32 cellular contexts compared by ENCODE assay signal in genomic region chr7:107027208-107027607, GRCh38. TPM values are rescaled to one million over a fixed set of nuclear protein-coding genes. Genes with fewer than 3 reads are reported as not detected.
DNase-seq lines count a peak whose midpoint lies in the region; ATAC-seq and TF ChIP-seq lines count a peak whose summit lies in the region.
"Had no signal": no experiment of that assay in that cellular context is flagged by ENCODE, and none has a peak within 500 bp of the region (broad histone marks: within the 10 kb centered on the region; RNA-seq: fewer than 3 reads in every experiment).

No MANE protein-coding gene starts in this region.

- WGBS in mesenchymal stem cell: 100% methylated on average over 2 of the region's 2 CpGs
- 83 to 92% methylated on average over 2 of the region's 2 CpGs for WGBS in tibial nerve, 2 donors

- H3K4me1 ChIP-seq in Loucy (ENCODE audit: insufficient read depth, low read length, poor library complexity, severe bottlenecking): peaks cover 24% of the 10 kb centered on the region
- H3K4me1 ChIP-seq in mesenchymal stem cell (ENCODE audit: control insufficient read depth, insufficient read depth, low read depth, low read length): no peaks in the 10 kb centered on the region
- peaks cover 0 to 26% (median 3%) of the 10 kb centered on the region in 4 donors for H3K4me1 ChIP-seq in tibial nerve
- H3K4me1 ChIP-seq: gastrocnemius medialis had no signal

- H3K27me3 ChIP-seq in Loucy (ENCODE audit: insufficient read depth, low read length, poor library complexity, severe bottlenecking) (no peaks in the 10 kb centered on the region), mesenchymal stem cell (ENCODE audit: control insufficient read depth in 1 of 2, insufficient read depth in 1 of 2, low read length in 2 of 2) (no peaks in the 10 kb centered on the region), tibial nerve (no peaks in the 10 kb centered on the region), brain microvascular endothelial cell (replicated peaks) (no peaks in the 10 kb centered on the region)
- H3K27me3 ChIP-seq: breast epithelium, gastrocnemius medialis, hepatocyte, ovary had no signal

- H2BK5ac ChIP-seq in mesenchymal stem cell (ENCODE audit: low read depth, low read length, poor library complexity, severe bottlenecking): no peak overlapping the region

- H3K4me2 ChIP-seq in Loucy (ENCODE audit: low read depth, low read length, poor library complexity, severe bottlenecking) (peak overlapping the region; percentile 1), mesenchymal stem cell (ENCODE audit: low read length, poor library complexity, severe bottlenecking) (no peak overlapping the region)
- H3K4me2 ChIP-seq: hepatocyte, SK-N-SH had no signal

- no peaks in the 10 kb centered on the region for H3K9me2 ChIP-seq in Loucy (replicated peaks; ENCODE audit: low read depth, low read length)
- H3K9me2 ChIP-seq: SK-N-SH had no signal

- H2BK120ac ChIP-seq in mesenchymal stem cell (ENCODE audit: low read depth, low read length): no peak overlapping the region

- no peak overlapping the region for H2BK12ac ChIP-seq in mesenchymal stem cell (ENCODE audit: low read length in 2 of 2)

- no peaks in the 10 kb centered on the region for H4K20me1 ChIP-seq in Loucy (ENCODE audit: insufficient read depth, low read length, poor library complexity, severe bottlenecking)

- no peak overlapping the region for H3K4me3 ChIP-seq in Loucy (ENCODE audit: low read length, poor library complexity, severe bottlenecking)
- H3K4me3 ChIP-seq in mesenchymal stem cell (ENCODE audit: insufficient read depth in 1 of 2, low read depth in 1 of 2, low read length in 2 of 2): no peak overlapping the region
- no peak overlapping the region for H3K4me3 ChIP-seq in tibial nerve
- H3K4me3 ChIP-seq in brain microvascular endothelial cell (ENCODE audit: low read depth, low read length): no peak overlapping the region
- H3K4me3 ChIP-seq: breast epithelium, gastrocnemius medialis, hepatocyte, ovary had no signal

- no peaks in the 10 kb centered on the region for H3K79me1 ChIP-seq in mesenchymal stem cell (replicated peaks; ENCODE audit: low read length, poor library complexity, severe bottlenecking)

- TF ChIP-seq CTCF in CD14-positive monocyte (IDR thresholded peaks at IDR 0.05) (no peak), Loucy (conservative IDR thresholded peaks at IDR 0.05; ENCODE audit: low read length) (no peak), tibial nerve (IDR thresholded peaks at IDR 0.05) (no peak), brain microvascular endothelial cell (IDR thresholded peaks at IDR 0.05; ENCODE audit: low read depth, low read length, missing control alignments) (no peak)

- H2AFZ ChIP-seq in Loucy (ENCODE audit: low read length) (peak overlapping the region; percentile 22; the same call in 1 of the 2 replicates), mesenchymal stem cell (ENCODE audit: low read depth, low read length) (no peak overlapping the region)
- H2AFZ ChIP-seq: hepatocyte had no signal

- ATAC-seq in memory B cell (ENCODE audit: low read depth): peak; percentile 31
- ATAC-seq: gastrocnemius medialis; stimulated activated effector memory CD8-positive, alpha-beta T cell treated with anti-CD3 and anti-CD28 coated beads, Interleukin-12 subunit alpha, Interleukin-12 subunit beta, amount 100 ng/mL, for 72 hours had no signal

- 0 out of 2 replicates have a peak, but pooled peaks cover 4% of the 10 kb centered on the region for H3K9me3 ChIP-seq in Loucy (ENCODE audit: insufficient read depth, low read depth, low read length)
- peaks cover 4% of the 10 kb centered on the region for H3K9me3 ChIP-seq in mesenchymal stem cell (ENCODE audit: control insufficient read depth, low read length)
- H3K9me3 ChIP-seq in tibial nerve: peaks cover 0 to 15% (median 6%) of the 10 kb centered on the region in 4 donors
- H3K9me3 ChIP-seq: gastrocnemius medialis had no signal

- no peak for TF ChIP-seq POLR2A in tibial nerve (IDR thresholded peaks at IDR 0.05)

- H3K27ac ChIP-seq in mesenchymal stem cell (ENCODE audit: low read length, poor library complexity, severe bottlenecking) (no peak overlapping the region), tibial nerve (no peak overlapping the region), brain microvascular endothelial cell (no peak overlapping the region)
- H3K27ac ChIP-seq: breast epithelium, C4-2B, gastrocnemius medialis, hepatocyte, ovary had no signal

- in situ Hi-C loops in brain microvascular endothelial cell (cut with HindIII; ENCODE audit: low pct_ligation_motif_present, low sequenced_read_pairs): no loop called here

- H3K36me3 ChIP-seq in Loucy (ENCODE audit: insufficient read depth, low read length) (no peaks in the 10 kb centered on the region), mesenchymal stem cell (ENCODE audit: control insufficient read depth in 1 of 2, insufficient read depth in 2 of 2, low read depth in 1 of 2, low read length in 2 of 2) (no peaks in the 10 kb centered on the region), tibial nerve (no peaks in the 10 kb centered on the region), brain microvascular endothelial cell (replicated peaks) (no peaks in the 10 kb centered on the region)
- H3K36me3 ChIP-seq: breast epithelium, gastrocnemius medialis, ovary had no signal

- DNase-seq in CD14-positive monocyte (ENCODE audit: low spot score) (no peak), SKM-1 (lab: John Stamatoyannopoulos, UW; ENCODE audit: unreplicated experiment) (peak; percentile 40), memory B cell (ENCODE audit: low spot score in 2 of 2) (no peak), mesenchymal stem cell (no peak), tibial nerve (ENCODE audit: low spot score in 2 of 2) (no peak), brain microvascular endothelial cell (no peak)
- no peak for DNase-seq in central memory CD4-positive, alpha-beta T cell
- DNase-seq: activated CD4-positive, alpha-beta T cell treated with anti-CD3 and anti-CD28 coated beads for 4 hours; activated CD8-positive, alpha-beta memory T cell treated with anti-CD3 and anti-CD28 coated beads for 24 hours; activated T-cell treated with anti-CD3 and anti-CD28 coated beads for 4 hours; amygdala; Calu3; DMS79; effector CD4-positive, alpha-beta T cell; gastrocnemius medialis; GOT3; kidney glomerular epithelial cell; NCI-H1436; NCI-H2081 treated with DMSO at 0.1 percent for 48 hours; NCI-H2227 treated with DMSO at 0.1 percent for 48 hours; ovary; SK-N-SH; T-helper 2 cell; trophoblast cell had no signal

- no peak overlapping the region for H3K4ac ChIP-seq in mesenchymal stem cell (ENCODE audit: low read depth in 1 of 2, low read length in 2 of 2)

- no peak overlapping the region for H3K18ac ChIP-seq in mesenchymal stem cell (ENCODE audit: low read depth in 1 of 2, low read length in 2 of 2)

- H3K27ac Mint-ChIP-seq in CD14-positive monocyte (peak overlapping the region; percentile 79 to 94 (median 92)), memory B cell (no peak overlapping the region)
- H3K27ac Mint-ChIP-seq: activated naive CD4-positive, alpha-beta T cell treated with anti-CD3 and anti-CD28 coated beads, Interleukin-2, amount 50 U/mL, for 24 hours; stimulated activated effector memory CD8-positive, alpha-beta T cell treated with anti-CD3 and anti-CD28 coated beads, Interleukin-12 subunit alpha, Interleukin-12 subunit beta, amount 100 ng/mL, for 72 hours had no signal

- intact Hi-C loops in CD14-positive monocyte (cut with micrococcal nuclease): no loop called here

- H2AK5ac ChIP-seq in mesenchymal stem cell (ENCODE audit: low read length, severe bottlenecking): no peak overlapping the region

- no peak for TF ChIP-seq EP300 in tibial nerve (IDR thresholded peaks at IDR 0.05)

- H3K4me3 Mint-ChIP-seq in CD14-positive monocyte (peak overlapping the region; percentile 63 to 74), memory B cell (no peak overlapping the region)
- H3K4me3 Mint-ChIP-seq: activated naive CD4-positive, alpha-beta T cell treated with anti-CD3 and anti-CD28 coated beads, Interleukin-2, amount 50 U/mL, for 24 hours; stimulated activated effector memory CD8-positive, alpha-beta T cell treated with anti-CD3 and anti-CD28 coated beads, Interleukin-12 subunit alpha, Interleukin-12 subunit beta, amount 100 ng/mL, for 72 hours had no signal

- H3K9ac ChIP-seq in Loucy (ENCODE audit: low read depth, low read length, poor library complexity, severe bottlenecking): no peak overlapping the region
- no peak overlapping the region for H3K9ac ChIP-seq in mesenchymal stem cell (ENCODE audit: low read length)
- H3K9ac ChIP-seq: SK-N-SH had no signal

- H3K79me2 ChIP-seq in Loucy (ENCODE audit: insufficient read depth, low read length): no peaks in the 10 kb centered on the region
- H3K79me2 ChIP-seq: hepatocyte had no signal

- H4K8ac ChIP-seq in mesenchymal stem cell (ENCODE audit: low read length): no peak overlapping the region

- H3K36me3 Mint-ChIP-seq in CD14-positive monocyte (no peaks in the 10 kb centered on the region), memory B cell (no peaks in the 10 kb centered on the region)
- H3K36me3 Mint-ChIP-seq: activated naive CD4-positive, alpha-beta T cell treated with anti-CD3 and anti-CD28 coated beads, Interleukin-2, amount 50 U/mL, for 24 hours; IgD-negative memory B cell; stimulated activated effector memory CD8-positive, alpha-beta T cell treated with anti-CD3 and anti-CD28 coated beads, Interleukin-12 subunit alpha, Interleukin-12 subunit beta, amount 100 ng/mL, for 72 hours had no signal

- H3K14ac ChIP-seq in mesenchymal stem cell (ENCODE audit: low read length in 2 of 2): no peak overlapping the region

- no peaks in the 10 kb centered on the region for H3F3A ChIP-seq in Loucy (ENCODE audit: low read depth)

- H3K9me3 Mint-ChIP-seq in CD14-positive monocyte (peaks cover 0 to 11% (median 5%) of the 10 kb centered on the region in 7 donors), memory B cell (no peaks in the 10 kb centered on the region)
- H3K9me3 Mint-ChIP-seq: activated naive CD4-positive, alpha-beta T cell treated with anti-CD3 and anti-CD28 coated beads, Interleukin-2, amount 50 U/mL, for 24 hours; stimulated activated effector memory CD8-positive, alpha-beta T cell treated with anti-CD3 and anti-CD28 coated beads, Interleukin-12 subunit alpha, Interleukin-12 subunit beta, amount 100 ng/mL, for 72 hours had no signal

- H2BK15ac ChIP-seq in mesenchymal stem cell (ENCODE audit: low read depth, poor library complexity, severe bottlenecking): no peak overlapping the region

- no peak overlapping the region for H4K91ac ChIP-seq in mesenchymal stem cell (ENCODE audit: low read length)

- peaks cover 0 to 2% (median 1%) of the 10 kb centered on the region in 3 donors for H3K27me3 Mint-ChIP-seq in CD14-positive monocyte (ENCODE audit: low read depth in 3 of 3)
- H3K27me3 Mint-ChIP-seq in memory B cell: peaks cover 3% of the 10 kb centered on the region
- H3K27me3 Mint-ChIP-seq: activated naive CD4-positive, alpha-beta T cell treated with anti-CD3 and anti-CD28 coated beads, Interleukin-2, amount 50 U/mL, for 24 hours had no signal

- peaks cover 46% of the 10 kb centered on the region for H3K4me1 Mint-ChIP-seq in CD14-positive monocyte
- H3K4me1 Mint-ChIP-seq in memory B cell: peaks cover 7% of the 10 kb centered on the region
- H3K4me1 Mint-ChIP-seq: activated naive CD4-positive, alpha-beta T cell treated with anti-CD3 and anti-CD28 coated beads, Interleukin-2, amount 50 U/mL, for 24 hours; stimulated activated effector memory CD8-positive, alpha-beta T cell treated with anti-CD3 and anti-CD28 coated beads, Interleukin-12 subunit alpha, Interleukin-12 subunit beta, amount 100 ng/mL, for 72 hours had no signal

- H3K23ac ChIP-seq in mesenchymal stem cell (ENCODE audit: low read length in 2 of 2): no peak overlapping the region

RNA-seq across cellular contexts. Expression of gene PRKAR2B, which starts 17.3 kb away (rescaled TPM):
- polyA plus RNA-seq in CD14-positive monocyte: 1 to 10 TPM; 3.5 to 5.6 TPM
- 37.8 TPM for polyA plus RNA-seq in mesenchymal stem cell (2013, experiment 1 of 2)
- polyA plus RNA-seq in mesenchymal stem cell (2013, experiment 2 of 2): 39.8 TPM
- total RNA-seq in tibial nerve: 10 to 100 TPM; 33.1 to 54.6 (median 51.5) TPM
- total RNA-seq: MCF 10A had no signal
